8 cellular contexts compared by ENCODE assay signal in genomic region chr1:119675349-119676343, GRCh38. TPM values are rescaled to one million over a fixed set of nuclear protein-coding genes. Genes with fewer than 3 reads are reported as not detected.
DNase-seq lines count a peak whose midpoint lies in the region; ATAC-seq, FAIRE-seq and TF ChIP-seq lines count a peak whose summit lies in the region.

No MANE protein-coding gene starts in this region.

- peaks cover 34% of the 10 kb centered on the region for H3K4me1 Mint-ChIP-seq in chondrocyte (ENCODE audit: low read depth)

- intact Hi-C loops in left colon (cut with DNase I, micrococcal nuclease) = loop anchor here in 1 of 2 donors (2.0 kb wide), 1 partner anchor 63 kb away; no protein-coding TSS in a partner anchor

- no peaks in the 10 kb centered on the region for H3K9me3 Mint-ChIP-seq in chondrocyte (ENCODE audit: low read depth)

- no peak overlapping the region for H3K27ac Mint-ChIP-seq in chondrocyte (ENCODE audit: unreplicated experiment)

- peaks cover 4% of the 10 kb centered on the region for H3K27me3 Mint-ChIP-seq in chondrocyte (ENCODE audit: low read depth)

- peak; percentile 72 for FAIRE-seq in G401.6 (lab: Jason Lieb, UNC)

- peak overlapping the region; percentile 75 for H3K4me3 Mint-ChIP-seq in chondrocyte (ENCODE audit: unreplicated experiment)

- no peaks in the 10 kb centered on the region for H3K36me3 Mint-ChIP-seq in chondrocyte (ENCODE audit: low read depth)

- ATAC-seq in HG03060 (IDR thresholded peaks at IDR 0.05; ENCODE audit: low read depth, unreplicated experiment) (peak; percentile 47), left colon (peak; percentile 74), GM21367 (IDR thresholded peaks at IDR 0.05; ENCODE audit: unreplicated experiment) (no peak)

- TF ChIP-seq CTCF in chondrocyte (IDR thresholded peaks at IDR 0.05) = peak; percentile 99

- DNase-seq in NCI-H345 treated with DMSO at 0.1 percent for 48 hours (lab: John Stamatoyannopoulos, UW; ENCODE audit: unreplicated experiment) = peak; percentile 95
- peak; percentile 18 for DNase-seq in activated CD4-positive, alpha-beta T cell treated with anti-CD3 and anti-CD28 coated beads for 1 hour
- DNase-seq in chondrocyte (ENCODE audit: low spot score) = no peak
- peak; percentile 71 to 90 for DNase-seq in left colon
- peak; percentile 72 to 76 for DNase-seq in stimulated activated CD4-positive, alpha-beta T cell treated with anti-CD3 and anti-CD28 coated beads, Interleukin-2, amount 100 ng/mL, for 24 hours

RNA-seq across cellular contexts. Expression of gene ZNF697, which starts 27.6 kb away (rescaled TPM):
- total RNA-seq in chondrocyte (9.4 to 13.6 TPM (median 13.3 TPM) in 3 replicates), left colon (1 to 10 TPM; 2.0 to 3.1 TPM)

RNA-seq across cellular contexts. Expression of gene PHGDH, which starts 36.1 kb away (rescaled TPM):
- total RNA-seq in chondrocyte (65.8 to 300 TPM (median 274 TPM) in 3 replicates), left colon (1 to 10 TPM; 4.6 to 8.6 TPM)
